8 cellular contexts compared by ENCODE assay signal in the genomic region with DNA sequence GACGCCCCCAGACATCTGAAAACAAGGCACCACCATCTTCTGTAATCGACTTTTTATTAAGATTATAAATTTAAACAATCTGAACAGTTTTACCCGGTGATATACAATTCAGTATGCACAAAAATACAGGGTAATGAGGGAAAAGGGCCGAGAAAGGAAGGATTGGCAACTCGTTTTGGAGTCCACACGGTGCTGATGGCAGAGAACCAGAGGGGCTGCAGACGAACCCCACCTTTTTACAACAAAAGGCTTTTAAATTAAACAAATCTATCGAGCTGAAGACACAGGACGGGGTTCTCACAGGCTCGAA. TPM values are rescaled to one million over a fixed set of nuclear protein-coding genes. Genes with fewer than 3 reads are reported as not detected.
A peak's percentile ranks its signal among the peaks of the same experiment; 100 is the strongest.
DNase-seq lines count a peak whose midpoint lies in the region; ATAC-seq and TF ChIP-seq lines count a peak whose summit lies in the region.

No MANE protein-coding gene starts in this region.

- H3K36me3 ChIP-seq in heart left ventricle (no peaks in the 10 kb centered on the region), brain microvascular endothelial cell (replicated peaks) (peaks cover 9% of the 10 kb centered on the region), mesodermal cell (ENCODE audit: control insufficient read depth, insufficient read depth, low read length) (peaks cover 20% of the 10 kb centered on the region), uterus (no peaks in the 10 kb centered on the region)

- H3K27me3 ChIP-seq in heart left ventricle (no peaks in the 10 kb centered on the region), brain microvascular endothelial cell (replicated peaks) (no peaks in the 10 kb centered on the region), uterus (no peaks in the 10 kb centered on the region)

- in situ Hi-C loops in brain microvascular endothelial cell (cut with HindIII; ENCODE audit: low pct_ligation_motif_present, low sequenced_read_pairs): no loop called here

- WGBS in heart left ventricle, 4 donors: 4 to 10% (median 6%) methylated on average over 10 of the region's 10 CpGs
- WGBS in mesodermal cell (ENCODE audit: insufficient coverage in 2 of 2), 2 experiments: 0 to 1% methylated on average over 6 of the region's 10 CpGs

- intact Hi-C loops in heart left ventricle (cut with DNase I) (loop anchor here (1.0 to 10.0 kb wide), 23 partner anchors 33 to 439 kb away; no protein-coding TSS in a partner anchor), Right ventricle myocardium inferior (cut with DNase I) (loop anchor here (1.0 to 10.0 kb wide), 3 partner anchors 239 to 321 kb away; no protein-coding TSS in a partner anchor), uterus (cut with DNase I; ENCODE audit: low total_unique reads) (loop anchor here (10.0 kb wide), 3 partner anchors 149 to 319 kb away; no protein-coding TSS in a partner anchor)

- TF ChIP-seq CTCF in heart left ventricle (IDR thresholded peaks at IDR 0.05) (no peak), brain microvascular endothelial cell (IDR thresholded peaks at IDR 0.05; ENCODE audit: low read depth, low read length, missing control alignments) (no peak), uterus (IDR thresholded peaks at IDR 0.05) (no peak), omental fat pad (IDR thresholded peaks at IDR 0.05) (no peak)

- TF ChIP-seq POLR2A in heart left ventricle (IDR thresholded peaks at IDR 0.05): no peak
- TF ChIP-seq POLR2A in uterus (IDR thresholded peaks at IDR 0.05): no peak

- no peak for DNase-seq in heart left ventricle
- no peak for DNase-seq in Right ventricle myocardium inferior (ENCODE audit: missing footprints)
- no peak for DNase-seq in brain microvascular endothelial cell
- no peak for DNase-seq in uterus
- DNase-seq in omental fat pad (ENCODE audit: low spot score): no peak
- no peak for DNase-seq in DMS153 (lab: John Stamatoyannopoulos, UW)
- no peak for DNase-seq in NCI-H345 treated with DMSO at 0.1 percent for 48 hours (lab: John Stamatoyannopoulos, UW; ENCODE audit: unreplicated experiment)

- ATAC-seq in heart left ventricle: no peak
- ATAC-seq in Right ventricle myocardium inferior: no peak
- no peak for ATAC-seq in omental fat pad (ENCODE audit: low FRiP score)

- H3K4me3 ChIP-seq in heart left ventricle (peak overlapping the region; percentile 11 to 99 (median 94)), brain microvascular endothelial cell (ENCODE audit: low read depth, low read length) (peak overlapping the region; percentile 94), mesodermal cell (ENCODE audit: extremely low read depth, insufficient read depth, low read length, poor library complexity, severe bottlenecking) (peak overlapping the region; percentile 99), uterus (peak overlapping the region; percentile 66 to 98)

- H3K27ac ChIP-seq in heart left ventricle (peak overlapping the region; percentile 81 to 100 (median 99)), brain microvascular endothelial cell (peak overlapping the region; percentile 97), mesodermal cell (ENCODE audit: low read depth, low read length, severe bottlenecking) (peak overlapping the region; percentile 98), uterus (peak overlapping the region; percentile 97 to 98)

- H3K4me1 ChIP-seq in heart left ventricle: peaks cover 3 to 46% (median 27%) of the 10 kb centered on the region in 12 donors
- peaks cover 44% of the 10 kb centered on the region for H3K4me1 ChIP-seq in mesodermal cell (ENCODE audit: control insufficient read depth, insufficient read depth, low read length, poor library complexity, severe bottlenecking)
- H3K4me1 ChIP-seq in uterus: peaks cover 0 to 8% of the 10 kb centered on the region in 2 donors

- H3K9me3 ChIP-seq in heart left ventricle: no peaks in the 10 kb centered on the region
- no peaks in the 10 kb centered on the region for H3K9me3 ChIP-seq in mesodermal cell (ENCODE audit: control insufficient read depth, low read length)
- H3K9me3 ChIP-seq in uterus: no peaks in the 10 kb centered on the region

RNA-seq across cellular contexts. Expression of gene IER5L, which starts 2.6 kb away (rescaled TPM):
- total RNA-seq in heart left ventricle: 10 to 100 TPM in 3 of 9 donors, 1 to 10 TPM in 6; 4.1 to 18.4 (median 5.5) TPM
- polyA plus RNA-seq in heart left ventricle: 1 to 10 TPM; 2.8 to 7.3 TPM
- total RNA-seq in Right ventricle myocardium inferior: 4.6 TPM
- 75.6 TPM for polyA plus RNA-seq in mesodermal cell (2013, experiment 1 of 2)
- polyA plus RNA-seq in mesodermal cell (2013, experiment 2 of 2): 55.6 TPM
- total RNA-seq in uterus: 10 to 100 TPM in 2 of 4 donors, 1 to 10 TPM in 2; 1.8 to 31.0 (median 14.5) TPM
- 10 to 100 TPM in 3 of 4 donors, 1 to 10 TPM in 1; 9.0 to 23.9 (median 20.2) TPM for total RNA-seq in omental fat pad
